Comparison of ENCODE assay signal across 22 cellular contexts in the genomic region with DNA sequence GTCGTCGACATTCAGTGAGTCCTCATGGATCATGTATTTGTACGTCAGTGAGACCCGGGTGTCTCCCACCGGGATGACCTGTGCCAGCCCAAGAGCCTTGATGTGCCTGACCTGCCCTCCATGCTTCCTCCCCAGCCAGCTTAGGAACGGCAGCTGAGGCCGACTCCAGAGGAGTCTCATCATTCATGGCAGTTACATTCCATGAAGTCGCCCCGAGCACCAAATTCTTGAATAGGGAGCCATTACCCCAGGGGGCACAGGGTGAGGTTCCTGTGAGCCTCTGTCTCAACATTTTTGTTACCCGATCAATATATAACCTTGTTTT.
DNase-seq lines count a peak whose midpoint lies in the region; ATAC-seq, FAIRE-seq and TF ChIP-seq lines count a peak whose summit lies in the region.
"Had no signal": no experiment of that assay in that cellular context is flagged by ENCODE, and none has a peak within 500 bp of the region (broad histone marks: within the 10 kb centered on the region; RNA-seq: fewer than 3 reads in every experiment).

No MANE protein-coding gene starts in this region.

- H3K4me2 ChIP-seq in astrocyte (ENCODE audit: low read length), result no peak overlapping the region
- H3K4me2 ChIP-seq: GM23338 had no signal

- peak overlapping the region; percentile 18 for H3K27ac Mint-ChIP-seq in astrocyte (ENCODE audit: unreplicated experiment)
- H3K27ac Mint-ChIP-seq: CD8-positive, alpha-beta memory T cell; GM23338 had no signal

- peaks cover 3% of the 10 kb centered on the region for H3K9me3 ChIP-seq in astrocyte (ENCODE audit: insufficient read depth, low read depth, low read length)
- no peaks in the 10 kb centered on the region for H3K9me3 ChIP-seq in kidney (ENCODE audit: control insufficient read depth in 1 of 2, low read length in 2 of 2)
- H3K9me3 ChIP-seq in spleen, result peaks cover 0 to 31% (median 0%) of the 10 kb centered on the region in 8 donors
- H3K9me3 ChIP-seq: BE2C had no signal

- no peak overlapping the region for H3K27ac ChIP-seq in astrocyte (ENCODE audit: low read depth, low read length)
- no peak overlapping the region for H3K27ac ChIP-seq in kidney (ENCODE audit: low read depth in 2 of 2, low read length in 2 of 2)
- no peak overlapping the region for H3K27ac ChIP-seq in spleen

- H3K27me3 ChIP-seq in astrocyte (ENCODE audit: insufficient read depth, low read length) (no peaks in the 10 kb centered on the region), spleen (replicated peaks in 1 of 7) (no peaks in the 10 kb centered on the region)
- H3K27me3 ChIP-seq: BE2C had no signal

- H3K9me3 Mint-ChIP-seq in astrocyte (ENCODE audit: unreplicated experiment), result peaks cover 15% of the 10 kb centered on the region

- H3K4me3 Mint-ChIP-seq in astrocyte (ENCODE audit: unreplicated experiment), result no peak overlapping the region
- H3K4me3 Mint-ChIP-seq: CD4-positive, CD25-positive, alpha-beta regulatory T cell; CD8-positive, alpha-beta memory T cell; GM23338 had no signal

- no peak overlapping the region for H3K4me3 ChIP-seq in astrocyte (ENCODE audit: insufficient read depth, low read depth, low read length)
- no peak overlapping the region for H3K4me3 ChIP-seq in kidney (ENCODE audit: low read length in 2 of 2)
- no peak overlapping the region for H3K4me3 ChIP-seq in spleen
- H3K4me3 ChIP-seq: GM23338 had no signal

- no peaks in the 10 kb centered on the region for H4K20me1 ChIP-seq in astrocyte (ENCODE audit: insufficient read depth, low read length)

- H3K4me1 Mint-ChIP-seq in astrocyte (ENCODE audit: low read depth, unreplicated experiment), result peaks cover 3% of the 10 kb centered on the region
- H3K4me1 Mint-ChIP-seq: CD4-positive, CD25-positive, alpha-beta regulatory T cell; CD8-positive, alpha-beta memory T cell; GM23338 had no signal

- peaks cover 25% of the 10 kb centered on the region for H3K36me3 Mint-ChIP-seq in astrocyte (ENCODE audit: low read depth, unreplicated experiment)
- H3K36me3 Mint-ChIP-seq: CD4-positive, CD25-positive, alpha-beta regulatory T cell had no signal

- no peak for ATAC-seq in GM21526 (IDR thresholded peaks at IDR 0.05; ENCODE audit: low FRiP score, unreplicated experiment)
- ATAC-seq: GM23338 had no signal

- no peak overlapping the region for H2AFZ ChIP-seq in astrocyte (ENCODE audit: low read depth, low read length)
- H2AFZ ChIP-seq: GM23338 had no signal

- FAIRE-seq in astrocyte (lab: Jason Lieb, UNC) (no peak), kidney (lab: Jason Lieb, UNC) (no peak)
- FAIRE-seq: G401.6, GM12892, GM18507, H54, HTR-8/SVneo had no signal

- no peaks in the 10 kb centered on the region for H3K79me2 ChIP-seq in astrocyte (ENCODE audit: insufficient read depth, low read length)

- H3K36me3 ChIP-seq in astrocyte (ENCODE audit: insufficient read depth, low read length) (no peaks in the 10 kb centered on the region), kidney (ENCODE audit: control insufficient read depth in 1 of 2, insufficient read depth in 2 of 2, low read length in 2 of 2) (no peaks in the 10 kb centered on the region), spleen (peaks cover 0 to 100% (median 4%) of the 10 kb centered on the region in 6 donors)
- H3K36me3 ChIP-seq: BE2C had no signal

- no peak overlapping the region for H3K9ac ChIP-seq in astrocyte (ENCODE audit: low read length)
- no peak overlapping the region for H3K9ac ChIP-seq in kidney (ENCODE audit: low read length in 2 of 2)

- no peaks in the 10 kb centered on the region for H3K27me3 Mint-ChIP-seq in astrocyte (ENCODE audit: low read depth, unreplicated experiment)
- H3K27me3 Mint-ChIP-seq: CD4-positive, CD25-positive, alpha-beta regulatory T cell had no signal

- 89 to 95% (median 92%) methylated on average over 10 of the region's 10 CpGs for WGBS in spleen, 5 donors

- intact Hi-C loops in kidney (cut with DNase I), result no loop called here
- intact Hi-C loops in spleen (cut with DNase I; ENCODE audit: low total_unique reads), result no loop called here

- TF ChIP-seq POLR2A in spleen (IDR thresholded peaks at IDR 0.05), result no peak

- H3K4me1 ChIP-seq in astrocyte (ENCODE audit: insufficient read depth, low read length) (no peaks in the 10 kb centered on the region), kidney (ENCODE audit: control insufficient read depth in 1 of 2, insufficient read depth in 1 of 2, low read depth in 1 of 2, low read length in 2 of 2) (no peaks in the 10 kb centered on the region), spleen (no peaks in the 10 kb centered on the region)
- H3K4me1 ChIP-seq: BE2C had no signal

- peak; percentile 50 for DNase-seq in activated effector memory CD4-positive, alpha-beta T cell treated with anti-CD3 and anti-CD28 coated beads, Interleukin-2, amount 50 U/mL, for 16 hours
- no peak for DNase-seq in activated effector memory CD4-positive, alpha-beta T cell treated with Interleukin-2 at 50 U/mL for 16 hours
- DNase-seq in astrocyte (ENCODE audit: low read depth) (no peak), kidney (peak; percentile 49), spleen (peak; percentile 51), NCI-H1694 treated with DMSO at 0.1 percent for 48 hours (lab: John Stamatoyannopoulos, UW) (no peak)
- DNase-seq: BE2C; C1 segment of cervical spinal cord; CD4-positive, CD25-positive, alpha-beta regulatory T cell; CD8-positive, alpha-beta memory T cell; COR-L47; DMS 273 treated with DMSO at 0.1 percent for 48 hours; DMS53; HCEC 1CT; IMR-90 had no signal

- TF ChIP-seq CTCF in astrocyte (IDR thresholded peaks at IDR 0.05; ENCODE audit: insufficient read depth, low read depth, low read length) (no peak), kidney (IDR thresholded peaks at IDR 0.05; ENCODE audit: borderline replicate concordance, extremely low read depth, insufficient read depth) (no peak), spleen (IDR thresholded peaks at IDR 0.05 in 8 of 11, conservative IDR thresholded peaks at IDR 0.05 in 3 of 11) (no peak)

Comparison
In these comparisons a context has a peak if more than half of its experiments do, and no peak if none do; other contexts are left out.
1. DNase-seq: peak in activated effector memory CD4-positive, alpha-beta T cell treated with anti-CD3 and anti-CD28 coated beads, Interleukin-2, amount 50 U/mL, for 16 hours (single experiment), kidney (single experiment) and spleen (single experiment); none in activated effector memory CD4-positive, alpha-beta T cell treated with Interleukin-2 at 50 U/mL for 16 hours (single experiment), astrocyte (single experiment) and NCI-H1694 treated with DMSO at 0.1 percent for 48 hours (single experiment).